Comparison of ENCODE assay signal across 1 cellular context in genomic region chr6:33212857-33213165, GRCh38.
TF ChIP-seq lines count a peak whose summit lies in the region.

No MANE protein-coding gene starts in this region.

TF ChIP-seq in GM12878, 131 proteins besides CTCF, POLR2A, EP300 and RAD21:
- TF ChIP-seq, protein P1, sequence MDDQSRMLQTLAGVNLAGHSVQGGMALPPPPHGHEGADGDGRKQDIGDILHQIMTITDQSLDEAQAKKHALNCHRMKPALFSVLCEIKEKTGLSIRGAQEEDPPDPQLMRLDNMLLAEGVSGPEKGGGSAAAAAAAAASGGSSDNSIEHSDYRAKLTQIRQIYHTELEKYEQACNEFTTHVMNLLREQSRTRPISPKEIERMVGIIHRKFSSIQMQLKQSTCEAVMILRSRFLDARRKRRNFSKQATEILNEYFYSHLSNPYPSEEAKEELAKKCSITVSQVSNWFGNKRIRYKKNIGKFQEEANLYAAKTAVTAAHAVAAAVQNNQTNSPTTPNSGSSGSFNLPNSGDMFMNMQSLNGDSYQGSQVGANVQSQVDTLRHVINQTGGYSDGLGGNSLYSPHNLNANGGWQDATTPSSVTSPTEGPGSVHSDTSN (IDR thresholded peaks at IDR 0.05; ENCODE audit: insufficient replicate concordance, low read depth, low read length) = no peak
